In genomic region chr2:21228041-21228895, GRCh38 we compare ENCODE assay signal across 1 cellular context.
TF ChIP-seq lines count a peak whose summit lies in the region.

No MANE protein-coding gene starts in this region.

TF ChIP-seq in K562, 482 proteins besides CTCF, POLR2A, EP300 and RAD21 (continued from another document and continues in another):
- TF ChIP-seq, protein P1, sequence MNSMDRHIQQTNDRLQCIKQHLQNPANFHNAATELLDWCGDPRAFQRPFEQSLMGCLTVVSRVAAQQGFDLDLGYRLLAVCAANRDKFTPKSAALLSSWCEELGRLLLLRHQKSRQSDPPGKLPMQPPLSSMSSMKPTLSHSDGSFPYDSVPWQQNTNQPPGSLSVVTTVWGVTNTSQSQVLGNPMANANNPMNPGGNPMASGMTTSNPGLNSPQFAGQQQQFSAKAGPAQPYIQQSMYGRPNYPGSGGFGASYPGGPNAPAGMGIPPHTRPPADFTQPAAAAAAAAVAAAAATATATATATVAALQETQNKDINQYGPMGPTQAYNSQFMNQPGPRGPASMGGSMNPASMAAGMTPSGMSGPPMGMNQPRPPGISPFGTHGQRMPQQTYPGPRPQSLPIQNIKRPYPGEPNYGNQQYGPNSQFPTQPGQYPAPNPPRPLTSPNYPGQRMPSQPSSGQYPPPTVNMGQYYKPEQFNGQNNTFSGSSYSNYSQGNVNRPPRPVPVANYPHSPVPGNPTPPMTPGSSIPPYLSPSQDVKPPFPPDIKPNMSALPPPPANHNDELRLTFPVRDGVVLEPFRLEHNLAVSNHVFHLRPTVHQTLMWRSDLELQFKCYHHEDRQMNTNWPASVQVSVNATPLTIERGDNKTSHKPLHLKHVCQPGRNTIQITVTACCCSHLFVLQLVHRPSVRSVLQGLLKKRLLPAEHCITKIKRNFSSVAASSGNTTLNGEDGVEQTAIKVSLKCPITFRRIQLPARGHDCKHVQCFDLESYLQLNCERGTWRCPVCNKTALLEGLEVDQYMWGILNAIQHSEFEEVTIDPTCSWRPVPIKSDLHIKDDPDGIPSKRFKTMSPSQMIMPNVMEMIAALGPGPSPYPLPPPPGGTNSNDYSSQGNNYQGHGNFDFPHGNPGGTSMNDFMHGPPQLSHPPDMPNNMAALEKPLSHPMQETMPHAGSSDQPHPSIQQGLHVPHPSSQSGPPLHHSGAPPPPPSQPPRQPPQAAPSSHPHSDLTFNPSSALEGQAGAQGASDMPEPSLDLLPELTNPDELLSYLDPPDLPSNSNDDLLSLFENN (IDR thresholded peaks at IDR 0.05; ENCODE audit: low read depth in 2 of 2, low read length in 2 of 2) = peak in 1 of 2 experiments; percentile 72; a peak in 1 of 4 replicates
- TF ChIP-seq CHD1 (IDR thresholded peaks at IDR 0.05; ENCODE audit: low read length) = no peak
- TF ChIP-seq STAT5A (IDR thresholded peaks at IDR 0.05; ENCODE audit: borderline replicate concordance, low read length) = peak; percentile 84
- TF ChIP-seq PYGO2 (tag; IDR thresholded peaks at IDR 0.05) = no peak
- no peak for TF ChIP-seq NFATC3 (IDR thresholded peaks at IDR 0.05)
- TF ChIP-seq, protein P2, sequence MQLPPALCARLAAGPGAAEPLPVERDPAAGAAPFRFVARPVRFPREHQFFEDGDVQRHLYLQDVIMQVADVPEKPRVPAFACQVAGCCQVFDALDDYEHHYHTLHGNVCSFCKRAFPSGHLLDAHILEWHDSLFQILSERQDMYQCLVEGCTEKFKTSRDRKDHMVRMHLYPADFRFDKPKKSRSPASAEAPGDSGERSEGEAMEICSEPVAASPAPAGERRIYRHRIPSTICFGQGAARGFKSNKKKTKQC (CRISPR knock-in tag; IDR thresholded peaks at IDR 0.05) = no peak
- peak; percentile 37; the same call in 1 of the 2 replicates for TF ChIP-seq ETV5 (CRISPR knock-in tag; IDR thresholded peaks at IDR 0.05; ENCODE audit: low read depth)
- 0 out of 4 replicates have a peak, but pooled peaks of 1 of the 2 experiments have one; percentile 40 for TF ChIP-seq ETV6 (IDR thresholded peaks at IDR 0.05; ENCODE audit: borderline replicate concordance in 1 of 2, low read depth in 2 of 2, low read length in 1 of 2)
- TF ChIP-seq ETV6 (CRISPR knock-in tag; IDR thresholded peaks at IDR 0.05; ENCODE audit: borderline replicate concordance) = no peak
- peak; percentile 90 for TF ChIP-seq POLR2AphosphoS5 (IDR thresholded peaks at IDR 0.05; ENCODE audit: control insufficient read depth, insufficient read depth, low read depth, low read length)
- TF ChIP-seq CXXC5 (CRISPR knock-in tag; IDR thresholded peaks at IDR 0.05) = peak; percentile 52; the same call in 1 of the 2 replicates
- TF ChIP-seq, protein P3, sequence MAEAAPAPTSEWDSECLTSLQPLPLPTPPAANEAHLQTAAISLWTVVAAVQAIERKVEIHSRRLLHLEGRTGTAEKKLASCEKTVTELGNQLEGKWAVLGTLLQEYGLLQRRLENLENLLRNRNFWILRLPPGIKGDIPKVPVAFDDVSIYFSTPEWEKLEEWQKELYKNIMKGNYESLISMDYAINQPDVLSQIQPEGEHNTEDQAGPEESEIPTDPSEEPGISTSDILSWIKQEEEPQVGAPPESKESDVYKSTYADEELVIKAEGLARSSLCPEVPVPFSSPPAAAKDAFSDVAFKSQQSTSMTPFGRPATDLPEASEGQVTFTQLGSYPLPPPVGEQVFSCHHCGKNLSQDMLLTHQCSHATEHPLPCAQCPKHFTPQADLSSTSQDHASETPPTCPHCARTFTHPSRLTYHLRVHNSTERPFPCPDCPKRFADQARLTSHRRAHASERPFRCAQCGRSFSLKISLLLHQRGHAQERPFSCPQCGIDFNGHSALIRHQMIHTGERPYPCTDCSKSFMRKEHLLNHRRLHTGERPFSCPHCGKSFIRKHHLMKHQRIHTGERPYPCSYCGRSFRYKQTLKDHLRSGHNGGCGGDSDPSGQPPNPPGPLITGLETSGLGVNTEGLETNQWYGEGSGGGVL (CRISPR knock-in tag; IDR thresholded peaks at IDR 0.05) = no peak
- TF ChIP-seq YY1 (IDR thresholded peaks at IDR 0.05; ENCODE audit: borderline replicate concordance in 1 of 3, control insufficient read depth in 1 of 3, extremely low read depth in 1 of 3, insufficient read depth in 3 of 3, insufficient read length in 1 of 3, insufficient replicate concordance in 2 of 3, low read depth in 1 of 3, low read length in 2 of 3) = no peak
- peak; percentile 67 for TF ChIP-seq DACH1 (IDR thresholded peaks at IDR 0.05; ENCODE audit: partially characterized antibody)
- TF ChIP-seq NFYB (IDR thresholded peaks at IDR 0.05; ENCODE audit: extremely low read depth, insufficient read length) = no peak
- no peak for TF ChIP-seq ZNF217 (CRISPR knock-in tag; IDR thresholded peaks at IDR 0.05)
- TF ChIP-seq MCM3 (IDR thresholded peaks at IDR 0.05) = no peak
- no peak for TF ChIP-seq KLF6 (CRISPR knock-in tag; IDR thresholded peaks at IDR 0.05; ENCODE audit: borderline replicate concordance)
- TF ChIP-seq KDM1A (IDR thresholded peaks at IDR 0.05) = peak; percentile 89 to 90
- TF ChIP-seq ZNF639 (CRISPR knock-in tag; conservative IDR thresholded peaks at IDR 0.05 in 1 of 2, IDR thresholded peaks at IDR 0.05 in 1 of 2) = peak in 1 of 2 experiments; percentile 22; a peak in 1 of 4 replicates
- no peak for TF ChIP-seq RBM15 (IDR thresholded peaks at IDR 0.05; ENCODE audit: insufficient read depth, low read length)
- TF ChIP-seq CEBPG (CRISPR knock-in tag; IDR thresholded peaks at IDR 0.05) = no peak
- TF ChIP-seq CEBPG (tag; conservative IDR thresholded peaks at IDR 0.05 in 1 of 2, IDR thresholded peaks at IDR 0.05 in 1 of 2) = peak in 1 of 2 experiments; percentile 19; a peak in 1 of 4 replicates
- TF ChIP-seq SNRNP70 (optimal IDR thresholded peaks at IDR 0.05; ENCODE audit: low read depth, low read length) = no peak
- TF ChIP-seq ETS2 (tag; IDR thresholded peaks at IDR 0.05; ENCODE audit: borderline replicate concordance, poor library complexity, severe bottlenecking) = no peak
- TF ChIP-seq KLF16 (IDR thresholded peaks at IDR 0.05) = peak; percentile 86
- no peak for TF ChIP-seq PATZ1 (CRISPR knock-in tag; IDR thresholded peaks at IDR 0.05; ENCODE audit: borderline replicate concordance)
- no peak for TF ChIP-seq MYBL2 (IDR thresholded peaks at IDR 0.05; ENCODE audit: low read depth)
- TF ChIP-seq MYBL2 (CRISPR knock-in tag; IDR thresholded peaks at IDR 0.05; ENCODE audit: borderline replicate concordance) = no peak
- peak; percentile 46; the same call in 1 of the 2 replicates for TF ChIP-seq PHB2 (IDR thresholded peaks at IDR 0.05; ENCODE audit: low read depth)
- TF ChIP-seq ZNF121 (CRISPR knock-in tag; conservative IDR thresholded peaks at IDR 0.05) = no peak
- TF ChIP-seq ZNF584 (CRISPR knock-in tag; IDR thresholded peaks at IDR 0.05; ENCODE audit: low read depth) = 0 out of 2 replicates have a peak, but pooled peaks have one; percentile 25
- TF ChIP-seq, protein P4, sequence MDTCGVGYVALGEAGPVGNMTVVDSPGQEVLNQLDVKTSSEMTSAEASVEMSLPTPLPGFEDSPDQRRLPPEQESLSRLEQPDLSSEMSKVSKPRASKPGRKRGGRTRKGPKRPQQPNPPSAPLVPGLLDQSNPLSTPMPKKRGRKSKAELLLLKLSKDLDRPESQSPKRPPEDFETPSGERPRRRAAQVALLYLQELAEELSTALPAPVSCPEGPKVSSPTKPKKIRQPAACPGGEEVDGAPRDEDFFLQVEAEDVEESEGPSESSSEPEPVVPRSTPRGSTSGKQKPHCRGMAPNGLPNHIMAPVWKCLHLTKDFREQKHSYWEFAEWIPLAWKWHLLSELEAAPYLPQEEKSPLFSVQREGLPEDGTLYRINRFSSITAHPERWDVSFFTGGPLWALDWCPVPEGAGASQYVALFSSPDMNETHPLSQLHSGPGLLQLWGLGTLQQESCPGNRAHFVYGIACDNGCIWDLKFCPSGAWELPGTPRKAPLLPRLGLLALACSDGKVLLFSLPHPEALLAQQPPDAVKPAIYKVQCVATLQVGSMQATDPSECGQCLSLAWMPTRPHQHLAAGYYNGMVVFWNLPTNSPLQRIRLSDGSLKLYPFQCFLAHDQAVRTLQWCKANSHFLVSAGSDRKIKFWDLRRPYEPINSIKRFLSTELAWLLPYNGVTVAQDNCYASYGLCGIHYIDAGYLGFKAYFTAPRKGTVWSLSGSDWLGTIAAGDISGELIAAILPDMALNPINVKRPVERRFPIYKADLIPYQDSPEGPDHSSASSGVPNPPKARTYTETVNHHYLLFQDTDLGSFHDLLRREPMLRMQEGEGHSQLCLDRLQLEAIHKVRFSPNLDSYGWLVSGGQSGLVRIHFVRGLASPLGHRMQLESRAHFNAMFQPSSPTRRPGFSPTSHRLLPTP (IDR thresholded peaks at IDR 0.05; ENCODE audit: borderline replicate concordance, extremely low read depth, insufficient read length) = no peak
- TF ChIP-seq ZNF175 (CRISPR knock-in tag; IDR thresholded peaks at IDR 0.05; ENCODE audit: low read depth) = 0 out of 2 replicates have a peak, but pooled peaks have one; percentile 55
- no peak for TF ChIP-seq PRPF4 (IDR thresholded peaks at IDR 0.05; ENCODE audit: insufficient read depth, low read depth, low read length, poor library complexity, severe bottlenecking)
- TF ChIP-seq ARID2 (IDR thresholded peaks at IDR 0.05) = no peak
- no peak for TF ChIP-seq ZC3H4 (CRISPR knock-in tag; IDR thresholded peaks at IDR 0.05; ENCODE audit: borderline replicate concordance)
- TF ChIP-seq, protein P5, sequence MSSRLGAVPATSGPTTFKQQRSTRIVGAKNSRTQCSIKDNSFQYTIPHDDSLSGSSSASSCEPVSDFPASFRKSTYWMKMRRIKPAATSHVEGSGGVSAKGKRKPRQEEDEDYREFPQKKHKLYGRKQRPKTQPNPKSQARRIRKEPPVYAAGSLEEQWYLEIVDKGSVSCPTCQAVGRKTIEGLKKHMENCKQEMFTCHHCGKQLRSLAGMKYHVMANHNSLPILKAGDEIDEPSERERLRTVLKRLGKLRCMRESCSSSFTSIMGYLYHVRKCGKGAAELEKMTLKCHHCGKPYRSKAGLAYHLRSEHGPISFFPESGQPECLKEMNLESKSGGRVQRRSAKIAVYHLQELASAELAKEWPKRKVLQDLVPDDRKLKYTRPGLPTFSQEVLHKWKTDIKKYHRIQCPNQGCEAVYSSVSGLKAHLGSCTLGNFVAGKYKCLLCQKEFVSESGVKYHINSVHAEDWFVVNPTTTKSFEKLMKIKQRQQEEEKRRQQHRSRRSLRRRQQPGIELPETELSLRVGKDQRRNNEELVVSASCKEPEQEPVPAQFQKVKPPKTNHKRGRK (tag; IDR thresholded peaks at IDR 0.05) = no peak
- TF ChIP-seq EP400 (IDR thresholded peaks at IDR 0.05) = no peak
- TF ChIP-seq CHAMP1 (IDR thresholded peaks at IDR 0.05) = peak; percentile 93
